ENCODE assay signal across 20 cellular contexts in genomic region chr6:157134402-157135074, GRCh38.
A peak's percentile ranks its signal among the peaks of the same experiment; 100 is the strongest.
DNase-seq lines count a peak whose midpoint lies in the region; ATAC-seq, FAIRE-seq and TF ChIP-seq lines count a peak whose summit lies in the region.
"Had no signal": no experiment of that assay in that cellular context is flagged by ENCODE, and none has a peak within 500 bp of the region (broad histone marks: within the 10 kb centered on the region; RNA-seq: fewer than 3 reads in every experiment).

No MANE protein-coding gene starts in this region.

- H3K27me3 ChIP-seq in SJSA1 (replicated peaks) (no peaks in the 10 kb centered on the region), gastroesophageal sphincter (no peaks in the 10 kb centered on the region), H7 (ENCODE audit: control insufficient read depth, insufficient read depth, low read length) (no peaks in the 10 kb centered on the region)
- H3K27me3 ChIP-seq: neural progenitor cell had no signal

- H3K9me3 ChIP-seq in SJSA1 (replicated peaks) (no peaks in the 10 kb centered on the region), gastroesophageal sphincter (no peaks in the 10 kb centered on the region)

- ATAC-seq in gastroesophageal sphincter = no peak
- ATAC-seq in HG03378 (IDR thresholded peaks at IDR 0.05; ENCODE audit: unreplicated experiment) = no peak
- no peak for ATAC-seq in HG03521 (IDR thresholded peaks at IDR 0.05; ENCODE audit: unreplicated experiment)
- ATAC-seq: activated T-cell treated with anti-CD3 and anti-CD28 coated beads, Interleukin-2, amount 50 U/mL, for 4 hours; CD8-positive, alpha-beta T cell; T-cell had no signal

- H3K4me3 Mint-ChIP-seq in osteocyte (ENCODE audit: unreplicated experiment) = no peak overlapping the region
- H3K4me3 Mint-ChIP-seq: activated naive CD4-positive, alpha-beta T cell treated with anti-CD3 and anti-CD28 coated beads, Interleukin-2, amount 50 U/mL, for 24 hours; activated T-cell treated with anti-CD3 and anti-CD28 coated beads, Interleukin-2, amount 50 U/mL, for 4 hours; CD8-positive, alpha-beta T cell; dendritic cell treated with granulocyte-macrophage colony-stimulating factor and Interleukin-4, amounts not matched to agents 40 ng/mL and 50 ng/mL, for 4 days; neural progenitor cell; T-cell had no signal

- TF ChIP-seq CTCF in gastroesophageal sphincter (IDR thresholded peaks at IDR 0.05) (no peak), osteocyte (IDR thresholded peaks at IDR 0.05) (no peak)

- H3K4me1 ChIP-seq in SJSA1 (replicated peaks) (peaks cover 37% of the 10 kb centered on the region), gastroesophageal sphincter (peaks cover 0 to 19% (median 3%) of the 10 kb centered on the region in 3 donors)
- H3K4me1 ChIP-seq: neural progenitor cell had no signal

- H3K27ac Mint-ChIP-seq in osteocyte (ENCODE audit: unreplicated experiment) = peak overlapping the region; percentile 20
- H3K27ac Mint-ChIP-seq: CD8-positive, alpha-beta T cell; neural progenitor cell had no signal

- H3K4me3 ChIP-seq in SJSA1 (no peak overlapping the region), gastroesophageal sphincter (no peak overlapping the region), H7 (ENCODE audit: insufficient read depth, low read depth, low read length) (no peak overlapping the region)
- H3K4me3 ChIP-seq: neural progenitor cell had no signal

- peak; percentile 59 for FAIRE-seq in GM12891 (lab: Jason Lieb, UNC)

- no peak for DNase-seq in GM12891 (ENCODE audit: insufficient read length, low spot score)
- peak in 1 of 2 experiments; percentile 53 for DNase-seq in SJSA1 (ENCODE audit: low read depth in 1 of 2, low spot score in 2 of 2)
- DNase-seq in osteocyte (ENCODE audit: extremely low spot score, unreplicated experiment) = no peak
- DNase-seq in H7 = no peak
- DNase-seq: activated T-cell treated with anti-CD3 and anti-CD28 coated beads, Interleukin-2, amount 50 U/mL, for 4 hours; CD8-positive, alpha-beta T cell; DMS53; foreskin melanocyte; KG1; midbrain; NCI-H2081; NCI-H69; T-cell had no signal

- H3K36me3 ChIP-seq in SJSA1 (peaks cover 13% of the 10 kb centered on the region), gastroesophageal sphincter (peaks cover 0 to 43% of the 10 kb centered on the region in 2 donors), H7 (replicated peaks; ENCODE audit: control insufficient read depth, insufficient read depth, low read length) (peaks cover 2% of the 10 kb centered on the region)
- H3K36me3 ChIP-seq: neural progenitor cell had no signal

- TF ChIP-seq POLR2A in GM12891 (IDR thresholded peaks at IDR 0.05; ENCODE audit: low read depth, low read length) (no peak), gastroesophageal sphincter (IDR thresholded peaks at IDR 0.05) (no peak)

- H3K36me3 Mint-ChIP-seq in osteocyte (ENCODE audit: unreplicated experiment) = peaks cover 17% of the 10 kb centered on the region

- 33 to 53% methylated on average over 6 to 7 of the region's 7 CpGs for WGBS in gastroesophageal sphincter (ENCODE audit: low coverage in 1 of 2), 2 donors

- H3K9me3 Mint-ChIP-seq in osteocyte (ENCODE audit: unreplicated experiment) = no peaks in the 10 kb centered on the region
- H3K9me3 Mint-ChIP-seq: activated naive CD4-positive, alpha-beta T cell treated with anti-CD3 and anti-CD28 coated beads, Interleukin-2, amount 50 U/mL, for 24 hours; activated T-cell treated with anti-CD3 and anti-CD28 coated beads, Interleukin-2, amount 50 U/mL, for 4 hours; CD8-positive, alpha-beta T cell; dendritic cell treated with granulocyte-macrophage colony-stimulating factor and Interleukin-4, amounts not matched to agents 40 ng/mL and 50 ng/mL, for 4 days; neural progenitor cell; T-cell had no signal

- peaks cover 17% of the 10 kb centered on the region for H3K4me1 Mint-ChIP-seq in osteocyte (ENCODE audit: unreplicated experiment)
- H3K4me1 Mint-ChIP-seq: neural progenitor cell had no signal

- no peak for TF ChIP-seq EP300 in gastroesophageal sphincter (IDR thresholded peaks at IDR 0.05)

- H3K27ac ChIP-seq in SJSA1 (peak overlapping the region; percentile 62), gastroesophageal sphincter (peak overlapping the region in 3 of 4 donors; percentile 12 to 42 (median 33))
- H3K27ac ChIP-seq: neural progenitor cell, VCaP had no signal

- H3K27me3 Mint-ChIP-seq in osteocyte (ENCODE audit: unreplicated experiment) = no peaks in the 10 kb centered on the region
- H3K27me3 Mint-ChIP-seq: activated naive CD4-positive, alpha-beta T cell treated with anti-CD3 and anti-CD28 coated beads, Interleukin-2, amount 50 U/mL, for 24 hours; dendritic cell treated with granulocyte-macrophage colony-stimulating factor and Interleukin-4, amounts not matched to agents 40 ng/mL and 50 ng/mL, for 4 days; T-cell had no signal

TF ChIP-seq in GM12891, 5 proteins besides CTCF, POLR2A, EP300 and RAD21:
- TF ChIP-seq SPI1 (IDR thresholded peaks at IDR 0.05; ENCODE audit: low read depth, low read length) (no peak), POU2F2 (IDR thresholded peaks at IDR 0.05; ENCODE audit: low read depth, low read length) (no peak)
TF ChIP-seq in GM12891: peak in this region for 0.
